ENCODE assay signal across 1 cellular context in genomic region chr13:48831248-48831647, GRCh38.
TF ChIP-seq lines count a peak whose summit lies in the region.

No MANE protein-coding gene starts in this region.

TF ChIP-seq in SK-N-SH treated with all-trans-retinoic acid at 6 μM for 48 hours, 23 proteins besides CTCF, POLR2A, EP300 and RAD21 (continued from another document):
- TF ChIP-seq PATZ1 (CRISPR knock-in tag; IDR thresholded peaks at IDR 0.05; ENCODE audit: borderline replicate concordance) (no peak), PPARA (CRISPR knock-in tag; IDR thresholded peaks at IDR 0.05; ENCODE audit: borderline replicate concordance) (no peak), ARNTL (CRISPR knock-in tag; IDR thresholded peaks at IDR 0.05; ENCODE audit: borderline replicate concordance, low read depth) (no peak), ZNF565 (CRISPR knock-in tag; conservative IDR thresholded peaks at IDR 0.05; ENCODE audit: low read depth) (no peak), ESRRG (CRISPR knock-in tag; IDR thresholded peaks at IDR 0.05) (no peak)
